21 cellular contexts compared by ENCODE assay signal in the genomic region with DNA sequence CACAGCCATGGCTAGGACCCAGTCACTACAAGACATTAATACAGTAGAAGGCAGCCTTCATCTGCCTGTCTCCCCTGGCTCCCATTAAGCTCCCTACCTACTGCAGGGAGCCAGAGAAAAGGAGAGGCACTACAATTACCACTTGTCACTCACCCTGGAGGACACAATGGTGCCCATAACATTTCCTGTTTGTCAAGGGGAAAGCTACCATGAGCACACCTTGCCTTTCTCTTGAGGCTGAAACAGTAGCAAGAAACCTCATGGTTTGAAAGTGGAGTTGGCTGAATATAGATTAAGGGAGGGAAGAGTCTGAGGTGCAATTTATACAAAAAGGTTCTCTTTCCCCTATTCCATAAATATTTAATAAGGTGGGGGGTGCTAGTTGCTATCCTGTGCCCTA. TPM values are rescaled to one million over a fixed set of nuclear protein-coding genes. Genes with fewer than 3 reads are reported as not detected.
DNase-seq lines count a peak whose midpoint lies in the region; ATAC-seq and TF ChIP-seq lines count a peak whose summit lies in the region.
"Had no signal": no experiment of that assay in that cellular context is flagged by ENCODE, and none has a peak within 500 bp of the region (broad histone marks: within the 10 kb centered on the region; RNA-seq: fewer than 3 reads in every experiment).

No MANE protein-coding gene starts in this region.

- intact Hi-C loops in stomach (cut with DNase I; ENCODE audit: low total_unique reads) = no loop called here

- H3K36me3 ChIP-seq in stomach = peaks cover 26 to 95% (median 85%) of the 10 kb centered on the region in 4 donors
- H3K36me3 ChIP-seq: uterus had no signal

- ATAC-seq in esophagus mucosa (peak; percentile 20), HG03025 (IDR thresholded peaks at IDR 0.05; ENCODE audit: low FRiP score, unreplicated experiment) (no peak), GM18868 (IDR thresholded peaks at IDR 0.05; ENCODE audit: unreplicated experiment) (no peak)
- ATAC-seq: left lobe of liver, PC-3 had no signal

- no peak for TF ChIP-seq CTCF in stomach (IDR thresholded peaks at IDR 0.05)

- DNase-seq in NCI-H1105 treated with DMSO at 0.1 percent for 48 hours (lab: John Stamatoyannopoulos, UW) (peak; percentile 15), NCI-H1105 (lab: John Stamatoyannopoulos, UW) (no peak), DMS153 (lab: John Stamatoyannopoulos, UW) (peak; percentile 71), NCI-H345 (lab: John Stamatoyannopoulos, UW) (peak; percentile 62), stomach (no peak)
- DNase-seq: 8988T, BE2C, caudate nucleus, GF-D8, midbrain, NCI-H1048, nucleus accumbens, PC-3, uterus, WERI-Rb-1 had no signal

- H3K4me3 ChIP-seq in stomach = no peak overlapping the region
- H3K4me3 ChIP-seq: esophagus muscularis mucosa, SJSA1, uterus had no signal

- no peak for TF ChIP-seq EP300 in stomach (IDR thresholded peaks at IDR 0.05)

- H3K4me1 ChIP-seq in stomach = peaks cover 0 to 3% (median 0%) of the 10 kb centered on the region in 4 donors
- H3K4me1 ChIP-seq: BE2C, uterus had no signal

- no peak for TF ChIP-seq POLR2A in stomach (IDR thresholded peaks at IDR 0.05)

- no peak overlapping the region for H3K27ac ChIP-seq in stomach
- H3K27ac ChIP-seq: esophagus muscularis mucosa, SJSA1, uterus, WERI-Rb-1 had no signal

- H3K9me3 ChIP-seq in stomach = no peaks in the 10 kb centered on the region
- H3K9me3 ChIP-seq: BE2C, esophagus muscularis mucosa, SJSA1, uterus had no signal

- H3K27me3 ChIP-seq in stomach = no peaks in the 10 kb centered on the region
- H3K27me3 ChIP-seq: BE2C, esophagus muscularis mucosa, SJSA1, uterus had no signal

RNA-seq across cellular contexts. Expression of gene STK38, which starts 27.9 kb away (rescaled TPM):
- total RNA-seq in esophagus mucosa (26.1 TPM), stomach (10 to 100 TPM; 20.4 to 63.7 (median 26.3) TPM)
- polyA plus RNA-seq in stomach = 10 to 100 TPM; 14.1 to 24.9 (median 19.1) TPM

Comparison
In these comparisons a context has a peak if more than half of its experiments do, and no peak if none do; other contexts are left out.
1. DNase-seq: peak in NCI-H1105 treated with DMSO at 0.1 percent for 48 hours (single experiment), DMS153 (single experiment) and NCI-H345 (single experiment); none in NCI-H1105 (single experiment) and stomach (single experiment).